23 cellular contexts compared by ENCODE assay signal in the genomic region with DNA sequence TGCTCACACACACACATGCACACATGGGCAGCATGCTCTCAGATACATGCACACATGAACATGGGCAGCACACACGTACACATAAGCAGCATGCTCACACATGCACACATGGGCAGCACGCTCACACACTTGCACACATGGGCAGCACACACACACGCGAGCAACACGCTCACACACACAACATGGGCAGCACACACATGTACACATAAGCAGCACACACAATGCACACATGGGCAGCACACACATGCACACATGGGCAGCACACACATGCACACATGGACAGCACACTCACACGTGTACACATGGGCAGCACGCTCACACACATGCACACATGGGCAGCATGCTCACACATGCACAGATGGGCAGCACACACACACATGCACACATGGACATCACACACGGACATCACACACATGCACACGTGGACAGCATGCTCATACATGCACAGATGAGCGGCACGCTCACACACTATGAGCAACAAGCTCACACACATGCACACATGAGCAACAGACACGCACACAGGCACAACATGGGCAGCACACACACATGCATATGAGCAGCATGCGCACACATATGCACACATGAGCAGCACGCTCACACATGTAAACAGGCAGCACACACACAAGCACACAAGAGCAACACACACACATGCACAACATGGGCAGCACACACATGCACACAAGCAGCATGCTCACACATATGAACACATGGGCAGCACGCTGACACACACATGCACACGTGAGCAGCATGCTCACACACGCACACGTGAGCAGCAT. TPM values are rescaled to one million over a fixed set of nuclear protein-coding genes. Genes with fewer than 3 reads are reported as not detected.
"Had no signal": no experiment of that assay in that cellular context is flagged by ENCODE, and none has a peak within 500 bp of the region (broad histone marks: within the 10 kb centered on the region; RNA-seq: fewer than 3 reads in every experiment).

No MANE protein-coding gene starts in this region.

- H3K27ac ChIP-seq: coronary artery, epithelial cell of prostate, heart right ventricle, ovary, psoas muscle, upper lobe of right lung had no signal

- H3K27me3 ChIP-seq: heart right ventricle, ovary, upper lobe of right lung had no signal

- H3K4me1 Mint-ChIP-seq: activated B cell treated with CpG ODN at 0.5 μM for 24 hours; activated naive CD4-positive, alpha-beta T cell treated with anti-CD3 and anti-CD28 coated beads, Interleukin-2, amount 10 ng/mL, durations not matched to agents 7 days and 5 days had no signal

- H3K9me3 Mint-ChIP-seq: activated B cell treated with CpG ODN at 0.5 μM for 24 hours had no signal

- H3K4me3 ChIP-seq: coronary artery, heart right ventricle, mucosa of descending colon, ovary, psoas muscle, upper lobe of right lung had no signal

- ATAC-seq: heart right ventricle; left colon; mucosa of descending colon; psoas muscle; right cardiac atrium; stimulated activated naive CD8-positive, alpha-beta T cell treated with anti-CD3 and anti-CD28 coated beads, Interleukin-15, Interleukin-2, amounts not matched to agents 100 U/mL and 50 U/mL, for 24 hours; upper lobe of right lung had no signal

- H3K27ac Mint-ChIP-seq: activated B cell treated with CpG ODN at 0.5 μM for 24 hours; activated naive CD4-positive, alpha-beta T cell treated with anti-CD3 and anti-CD28 coated beads, Interleukin-2, amount 10 ng/mL, durations not matched to agents 7 days and 5 days had no signal

- H3K36me3 ChIP-seq: heart right ventricle, ovary, upper lobe of right lung had no signal

- H3K9me3 ChIP-seq: heart right ventricle, mucosa of descending colon, ovary, psoas muscle, upper lobe of right lung had no signal

- DNase-seq: activated B cell treated with CpG ODN at 0.5 μM for 24 hours; activated CD4-positive, alpha-beta T cell treated with anti-CD3 and anti-CD28 coated beads for 4 hours; activated CD4-positive, alpha-beta T cell treated with anti-CD3 and anti-CD28 coated beads, Interleukin-2, amount 50 U/mL, for 48 hours; activated effector memory CD4-positive, alpha-beta T cell treated with anti-CD3 and anti-CD28 coated beads, Interleukin-2, amount 50 U/mL, for 16 hours; activated naive CD4-positive, alpha-beta T cell treated with anti-CD3 and anti-CD28 coated beads, Interleukin-2, amount 10 ng/mL, durations not matched to agents 7 days and 5 days; amygdala; cerebellar nuclear complex; heart right ventricle; left colon; mesendoderm; mucosa of descending colon; ovary; psoas muscle; right cardiac atrium; stimulated activated CD4-positive, alpha-beta T cell treated with anti-CD3 and anti-CD28 coated beads, Interleukin-12 subunit alpha, Interleukin-12 subunit beta, amount 100 ng/mL, for 4 hours; stimulated activated CD4-positive, alpha-beta T cell treated with anti-CD3 and anti-CD28 coated beads, Interleukin-4, amount 100 ng/mL, for 4 hours; stimulated activated naive CD8-positive, alpha-beta T cell treated with anti-CD3 and anti-CD28 coated beads, Interleukin-15, Interleukin-2, amounts not matched to agents 100 U/mL and 50 U/mL, for 24 hours; T-helper 1 cell; upper lobe of right lung had no signal

- H3K4me3 Mint-ChIP-seq: activated B cell treated with CpG ODN at 0.5 μM for 24 hours; activated naive CD4-positive, alpha-beta T cell treated with anti-CD3 and anti-CD28 coated beads, Interleukin-2, amount 10 ng/mL, durations not matched to agents 7 days and 5 days had no signal

- H3K36me3 Mint-ChIP-seq: activated naive CD4-positive, alpha-beta T cell treated with anti-CD3 and anti-CD28 coated beads, Interleukin-2, amount 10 ng/mL, durations not matched to agents 7 days and 5 days had no signal

- FAIRE-seq: keratinocyte, TTC549 had no signal

- H3K27me3 Mint-ChIP-seq: activated B cell treated with CpG ODN at 0.5 μM for 24 hours; activated naive CD4-positive, alpha-beta T cell treated with anti-CD3 and anti-CD28 coated beads, Interleukin-2, amount 10 ng/mL, durations not matched to agents 7 days and 5 days had no signal

RNA-seq across cellular contexts. Expression of gene RTN4R, which starts 43.0 kb away (rescaled TPM):
- total RNA-seq: activated B cell treated with CpG ODN at 0.5 μM for 24 hours had no signal
